ENCODE assay signal across 8 cellular contexts in the genomic region with DNA sequence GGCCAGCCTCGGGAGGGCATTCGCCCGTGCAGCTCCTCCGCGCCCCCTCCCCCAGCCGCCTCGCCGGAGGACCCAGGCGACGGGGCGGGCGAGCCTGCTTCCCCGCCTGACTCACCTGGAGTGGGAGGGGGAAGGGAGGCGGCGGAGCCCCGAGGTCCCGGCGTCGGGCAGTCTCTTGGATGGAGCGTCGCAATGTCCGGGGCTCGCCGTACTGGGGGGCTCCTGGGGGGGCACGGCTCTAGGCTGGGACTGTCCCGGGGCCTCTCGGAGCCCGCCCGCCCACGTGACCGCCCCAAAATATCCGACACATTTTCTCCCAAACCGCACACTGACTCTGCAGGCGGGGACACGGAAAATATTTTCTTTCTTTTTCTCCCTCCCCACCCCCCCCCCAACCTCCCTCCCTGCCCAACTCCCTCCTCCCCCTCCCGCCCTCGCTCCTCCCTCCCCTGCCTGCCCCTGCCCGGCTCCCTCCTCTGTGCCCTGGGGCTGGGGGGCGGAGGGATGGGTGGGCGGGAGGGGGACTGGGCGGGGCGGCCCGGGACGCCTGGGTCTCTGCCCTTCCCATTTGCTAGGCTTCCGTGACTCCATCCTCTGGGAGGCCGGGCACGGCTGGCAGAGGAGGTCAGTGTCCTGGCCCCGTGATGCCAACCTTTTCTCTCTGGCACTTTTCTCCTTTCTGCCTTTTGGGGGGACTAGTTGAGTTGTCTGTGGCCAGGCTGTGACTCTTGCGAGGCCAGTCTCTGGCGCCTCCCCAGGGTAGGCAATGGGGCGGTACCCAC. TPM values are rescaled to one million over a fixed set of nuclear protein-coding genes. Genes with fewer than 3 reads are reported as not detected.
DNase-seq lines count a peak whose midpoint lies in the region; ATAC-seq and TF ChIP-seq lines count a peak whose summit lies in the region.

RARG (minus strand) TSS at position 351 of the 782 bp plus-strand sequence. CDS start 4,664 bp downstream, outside the sequence.

- no peaks in the 10 kb centered on the region for H3K27me3 ChIP-seq in CD4-positive, CD25-positive, alpha-beta regulatory T cell (ENCODE audit: control insufficient read depth, insufficient read depth, low read length)

- peak within 1 kb of the TSS; percentile 67 to 99 (median 91) for H3K27ac Mint-ChIP-seq in CD4-positive, CD25-positive, alpha-beta regulatory T cell
- peak within 1 kb of the TSS; percentile 88 for H3K27ac Mint-ChIP-seq in WTC11

- no peaks in the 10 kb centered on the region for H3K9me3 ChIP-seq in CD4-positive, CD25-positive, alpha-beta regulatory T cell (ENCODE audit: control insufficient read depth in 2 of 2, low read length in 2 of 2)

- H3K4me1 Mint-ChIP-seq in CD4-positive, CD25-positive, alpha-beta regulatory T cell = peaks cover 0 to 76% (median 44%) of the 10 kb centered on the region in 4 donors
- peaks cover 77% of the 10 kb centered on the region for H3K4me1 Mint-ChIP-seq in WTC11

- H3K4me3 ChIP-seq in CD4-positive, CD25-positive, alpha-beta regulatory T cell (ENCODE audit: low read depth, low read length) = peak within 1 kb of the TSS; percentile 58

- H3K4me3 Mint-ChIP-seq in CD4-positive, CD25-positive, alpha-beta regulatory T cell = peak within 1 kb of the TSS; percentile 81 to 91 (median 86)
- H3K4me3 Mint-ChIP-seq in WTC11 = peak within 1 kb of the TSS; percentile 82

- CTCF ChIA-PET in WTC11 (lab: Charles Lee) = interaction anchor here (0.6 to 10.2 kb wide), 7 partner anchors 8 to 189 kb away, joined by 3 to 82 read pairs (median 3); partner anchors contain the start of genes AAAS and ESPL1

- POLR2A ChIA-PET in WTC11 (lab: Charles Lee) = interaction anchor here (1.2 kb wide), 1 partner anchor 12 kb away, joined by 6 read pairs; no protein-coding TSS in a partner anchor

- H3K9me3 Mint-ChIP-seq in CD4-positive, CD25-positive, alpha-beta regulatory T cell = no peaks in the 10 kb centered on the region
- no peaks in the 10 kb centered on the region for H3K9me3 Mint-ChIP-seq in WTC11

- H3K27me3 Mint-ChIP-seq in CD4-positive, CD25-positive, alpha-beta regulatory T cell = no peaks in the 10 kb centered on the region
- peaks cover 5% of the 10 kb centered on the region; the same call in 1 of the 2 replicates for H3K27me3 Mint-ChIP-seq in WTC11 (ENCODE audit: low read depth)

- ATAC-seq in CD4-positive, CD25-positive, alpha-beta regulatory T cell (ENCODE audit: low read depth in 2 of 2) = peak; percentile 61 to 63
- ATAC-seq in WTC11 (peak; percentile 6), GM21423 (IDR thresholded peaks at IDR 0.05; ENCODE audit: unreplicated experiment) (no peak), GM18873 (IDR thresholded peaks at IDR 0.05; ENCODE audit: low FRiP score, unreplicated experiment) (no peak)

- H3K36me3 Mint-ChIP-seq in CD4-positive, CD25-positive, alpha-beta regulatory T cell = peaks cover 1% of the 10 kb centered on the region
- peaks cover 2% of the 10 kb centered on the region for H3K36me3 Mint-ChIP-seq in WTC11

- H3K27ac ChIP-seq in CD4-positive, CD25-positive, alpha-beta regulatory T cell (ENCODE audit: insufficient read depth, low read length, poor library complexity, severe bottlenecking) = peak within 1 kb of the TSS; percentile 75
- peak within 1 kb of the TSS; percentile 79 for H3K27ac ChIP-seq in caudate nucleus (ENCODE audit: low read depth, low read length)

- TF ChIP-seq CTCF in WTC11 (IDR thresholded peaks at IDR 0.05) = no peak

- H3K4me1 ChIP-seq in CD4-positive, CD25-positive, alpha-beta regulatory T cell (ENCODE audit: control insufficient read depth, insufficient read depth, low read length, poor library complexity, severe bottlenecking) = peaks cover 69% of the 10 kb centered on the region

- DNase-seq in CD4-positive, CD25-positive, alpha-beta regulatory T cell = peak; percentile 52 to 69 (median 68)
- DNase-seq in HT1080 (ENCODE audit: low read depth) (peak; percentile 61), WTC11 (ENCODE audit: low spot score) (peak; percentile 57), caudate nucleus (lab: John Stamatoyannopoulos, UW) (peak in 33 of 61 donors; percentile 14 to 86 (median 37)), islet precursor cell (peak; percentile 85)
- DNase-seq in stimulated activated CD4-positive, alpha-beta T cell treated with anti-CD3 and anti-CD28 coated beads, Interleukin-2, amount 100 ng/mL, for 24 hours = peak; percentile 75

- no peaks in the 10 kb centered on the region for H3K36me3 ChIP-seq in CD4-positive, CD25-positive, alpha-beta regulatory T cell (ENCODE audit: control insufficient read depth, insufficient read depth, low read length)

TF ChIP-seq in WTC11, 78 proteins besides CTCF, POLR2A, EP300 and RAD21 (continues in another document):
- TF ChIP-seq, protein P1, sequence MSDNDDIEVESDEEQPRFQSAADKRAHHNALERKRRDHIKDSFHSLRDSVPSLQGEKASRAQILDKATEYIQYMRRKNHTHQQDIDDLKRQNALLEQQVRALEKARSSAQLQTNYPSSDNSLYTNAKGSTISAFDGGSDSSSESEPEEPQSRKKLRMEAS (CRISPR knock-in tag; IDR thresholded peaks at IDR 0.05) = no peak
- TF ChIP-seq SMAD3 (CRISPR knock-in tag; IDR thresholded peaks at IDR 0.05; ENCODE audit: borderline replicate concordance) (no peak), JUN (CRISPR knock-in tag; IDR thresholded peaks at IDR 0.05) (no peak), TCF7 (CRISPR knock-in tag; IDR thresholded peaks at IDR 0.05; ENCODE audit: low read depth) (no peak), ZNF671 (CRISPR knock-in tag; IDR thresholded peaks at IDR 0.05) (no peak), GRHL2 (CRISPR knock-in tag; IDR thresholded peaks at IDR 0.05; ENCODE audit: insufficient replicate concordance, severe bottlenecking) (no peak), NR1H2 (CRISPR knock-in tag; IDR thresholded peaks at IDR 0.05) (no peak), NFE2L1 (CRISPR knock-in tag; IDR thresholded peaks at IDR 0.05) (no peak), E2F1 (CRISPR knock-in tag; IDR thresholded peaks at IDR 0.05) (no peak), CBFB (CRISPR knock-in tag; IDR thresholded peaks at IDR 0.05; ENCODE audit: low read depth) (no peak), ATF3 (CRISPR knock-in tag; conservative IDR thresholded peaks at IDR 0.05) (no peak), NFYB (CRISPR knock-in tag; conservative IDR thresholded peaks at IDR 0.05; ENCODE audit: low read depth) (no peak)
- TF ChIP-seq, protein P2, sequence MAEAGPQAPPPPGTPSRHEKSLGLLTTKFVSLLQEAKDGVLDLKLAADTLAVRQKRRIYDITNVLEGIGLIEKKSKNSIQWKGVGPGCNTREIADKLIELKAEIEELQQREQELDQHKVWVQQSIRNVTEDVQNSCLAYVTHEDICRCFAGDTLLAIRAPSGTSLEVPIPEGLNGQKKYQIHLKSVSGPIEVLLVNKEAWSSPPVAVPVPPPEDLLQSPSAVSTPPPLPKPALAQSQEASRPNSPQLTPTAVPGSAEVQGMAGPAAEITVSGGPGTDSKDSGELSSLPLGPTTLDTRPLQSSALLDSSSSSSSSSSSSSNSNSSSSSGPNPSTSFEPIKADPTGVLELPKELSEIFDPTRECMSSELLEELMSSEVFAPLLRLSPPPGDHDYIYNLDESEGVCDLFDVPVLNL (CRISPR knock-in tag; IDR thresholded peaks at IDR 0.05; ENCODE audit: borderline replicate concordance, low read depth) = no peak
- TF ChIP-seq, protein P3, sequence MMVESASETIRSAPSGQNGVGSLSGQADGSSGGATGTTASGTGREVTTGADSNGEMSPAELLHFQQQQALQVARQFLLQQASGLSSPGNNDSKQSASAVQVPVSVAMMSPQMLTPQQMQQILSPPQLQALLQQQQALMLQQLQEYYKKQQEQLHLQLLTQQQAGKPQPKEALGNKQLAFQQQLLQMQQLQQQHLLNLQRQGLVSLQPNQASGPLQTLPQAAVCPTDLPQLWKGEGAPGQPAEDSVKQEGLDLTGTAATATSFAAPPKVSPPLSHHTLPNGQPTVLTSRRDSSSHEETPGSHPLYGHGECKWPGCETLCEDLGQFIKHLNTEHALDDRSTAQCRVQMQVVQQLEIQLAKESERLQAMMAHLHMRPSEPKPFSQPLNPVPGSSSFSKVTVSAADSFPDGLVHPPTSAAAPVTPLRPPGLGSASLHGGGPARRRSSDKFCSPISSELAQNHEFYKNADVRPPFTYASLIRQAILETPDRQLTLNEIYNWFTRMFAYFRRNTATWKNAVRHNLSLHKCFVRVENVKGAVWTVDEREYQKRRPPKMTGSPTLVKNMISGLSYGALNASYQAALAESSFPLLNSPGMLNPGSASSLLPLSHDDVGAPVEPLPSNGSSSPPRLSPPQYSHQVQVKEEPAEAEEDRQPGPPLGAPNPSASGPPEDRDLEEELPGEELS (CRISPR knock-in tag; IDR thresholded peaks at IDR 0.05) = peak; percentile 71; the same call in 1 of the 2 replicates
- TF ChIP-seq, protein P4, sequence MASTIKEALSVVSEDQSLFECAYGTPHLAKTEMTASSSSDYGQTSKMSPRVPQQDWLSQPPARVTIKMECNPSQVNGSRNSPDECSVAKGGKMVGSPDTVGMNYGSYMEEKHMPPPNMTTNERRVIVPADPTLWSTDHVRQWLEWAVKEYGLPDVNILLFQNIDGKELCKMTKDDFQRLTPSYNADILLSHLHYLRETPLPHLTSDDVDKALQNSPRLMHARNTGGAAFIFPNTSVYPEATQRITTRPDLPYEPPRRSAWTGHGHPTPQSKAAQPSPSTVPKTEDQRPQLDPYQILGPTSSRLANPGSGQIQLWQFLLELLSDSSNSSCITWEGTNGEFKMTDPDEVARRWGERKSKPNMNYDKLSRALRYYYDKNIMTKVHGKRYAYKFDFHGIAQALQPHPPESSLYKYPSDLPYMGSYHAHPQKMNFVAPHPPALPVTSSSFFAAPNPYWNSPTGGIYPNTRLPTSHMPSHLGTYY (CRISPR knock-in tag; IDR thresholded peaks at IDR 0.05) = no peak

RNA-seq across cellular contexts. Expression of gene RARG, which starts in this region (rescaled TPM):
- total RNA-seq in CD4-positive, CD25-positive, alpha-beta regulatory T cell = 16.8 TPM
- polyA plus RNA-seq in CD4-positive, CD25-positive, alpha-beta regulatory T cell = 1 to 10 TPM; 1.5 to 5.1 (median 2.4) TPM
- 10.8 and 17.4 TPM in 2 replicates for total RNA-seq in HT1080 (2014; rRNA removed; shearing (Covaris generic))
- polyA plus RNA-seq in HT1080 (2015; cell fraction: cytosol; rRNA removed) = 23.0 and 23.6 TPM in 2 replicates
- 24.7 and 25.6 TPM in 2 replicates for polyA plus RNA-seq in HT1080 (2015; cell fraction: nucleus; rRNA removed)
- 68.1 to 77.2 TPM (median 69.7 TPM) in 3 replicates for total RNA-seq in WTC11 (2021)

Comparison
In these comparisons a context has a peak if more than half of its experiments do, and no peak if none do; other contexts are left out.
1. ATAC-seq: peak in CD4-positive, CD25-positive, alpha-beta regulatory T cell (2 of 2) and WTC11 (single experiment); none in GM21423 (single experiment) and GM18873 (single experiment).
2. Peak in every context shown above with its lines, with median percentiles within 50 percentile points of each other: DNase-seq.